In the genomic region with DNA sequence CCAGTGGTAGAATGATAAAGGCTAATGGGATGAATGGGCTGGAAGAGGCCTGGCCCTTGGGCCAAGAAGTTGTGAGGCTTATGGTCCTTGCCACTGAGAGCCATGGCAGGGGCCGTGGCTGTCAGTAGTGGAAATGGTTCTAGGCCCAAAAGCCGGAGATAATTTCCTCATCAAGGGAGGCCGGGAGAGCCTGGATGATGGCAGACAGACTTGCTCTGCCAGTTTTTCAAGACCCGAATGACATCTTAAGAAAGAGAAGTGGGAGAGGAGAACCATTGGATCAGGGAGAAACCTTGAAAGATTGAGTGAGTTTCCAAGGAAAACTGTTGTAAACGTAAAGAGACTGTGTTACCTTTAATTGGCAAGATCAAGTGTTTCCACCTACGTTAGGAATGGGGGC, we compare ENCODE assay signal across 1 cellular context.
TF ChIP-seq lines count a peak whose summit lies in the region.

No MANE protein-coding gene starts in this region.

TF ChIP-seq in WTC11, 78 proteins besides CTCF, POLR2A, EP300 and RAD21 (continued from another document):
- TF ChIP-seq, protein P1, sequence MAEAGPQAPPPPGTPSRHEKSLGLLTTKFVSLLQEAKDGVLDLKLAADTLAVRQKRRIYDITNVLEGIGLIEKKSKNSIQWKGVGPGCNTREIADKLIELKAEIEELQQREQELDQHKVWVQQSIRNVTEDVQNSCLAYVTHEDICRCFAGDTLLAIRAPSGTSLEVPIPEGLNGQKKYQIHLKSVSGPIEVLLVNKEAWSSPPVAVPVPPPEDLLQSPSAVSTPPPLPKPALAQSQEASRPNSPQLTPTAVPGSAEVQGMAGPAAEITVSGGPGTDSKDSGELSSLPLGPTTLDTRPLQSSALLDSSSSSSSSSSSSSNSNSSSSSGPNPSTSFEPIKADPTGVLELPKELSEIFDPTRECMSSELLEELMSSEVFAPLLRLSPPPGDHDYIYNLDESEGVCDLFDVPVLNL (CRISPR knock-in tag; IDR thresholded peaks at IDR 0.05; ENCODE audit: borderline replicate concordance, low read depth) = no peak
- no peak for TF ChIP-seq SMAD4 (CRISPR knock-in tag; IDR thresholded peaks at IDR 0.05)
